ENCODE assay signal across 17 cellular contexts in the genomic region with DNA sequence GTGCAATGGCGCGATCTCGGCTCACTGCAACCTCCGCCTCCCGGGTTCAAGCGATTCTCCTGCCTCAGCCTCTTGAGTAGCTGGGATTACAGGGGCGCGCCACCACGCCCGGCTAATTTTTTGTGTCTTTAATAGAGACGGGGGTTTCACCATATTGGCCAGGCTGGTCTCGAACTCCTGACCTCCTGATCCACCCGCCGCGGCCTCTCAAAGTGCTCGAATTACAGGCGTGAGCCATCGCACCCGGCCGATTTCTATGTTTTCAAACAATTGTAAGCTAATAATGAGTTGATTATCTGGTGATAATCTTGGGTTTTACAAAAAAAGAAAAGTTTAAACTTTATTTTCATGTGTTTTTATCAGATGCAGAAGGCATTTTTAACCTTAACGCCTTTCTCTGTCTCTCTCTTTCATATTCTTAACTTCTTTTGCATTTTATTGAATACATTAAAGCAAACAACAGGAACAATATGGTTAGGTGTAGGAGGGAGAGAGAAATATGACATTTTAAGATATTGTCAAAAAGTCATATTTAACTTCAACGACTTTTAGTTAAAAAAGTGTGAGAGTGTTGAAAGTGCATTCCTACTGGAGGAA. TPM values are rescaled to one million over a fixed set of nuclear protein-coding genes. Genes with fewer than 3 reads are reported as not detected.
DNase-seq lines count a peak whose midpoint lies in the region; ATAC-seq and TF ChIP-seq lines count a peak whose summit lies in the region.
"Had no signal": no experiment of that assay in that cellular context is flagged by ENCODE, and none has a peak within 500 bp of the region (broad histone marks: within the 10 kb centered on the region; RNA-seq: fewer than 3 reads in every experiment).

No MANE protein-coding gene starts in this region.

- DNase-seq in GM23248 (no peak), ascending aorta (ENCODE audit: low spot score in 2 of 2) (no peak), prostate gland (ENCODE audit: low spot score) (no peak), NCI-H226 (no peak), brain microvascular endothelial cell (no peak)
- DNase-seq: activated CD8-positive, alpha-beta T cell treated with anti-CD3 and anti-CD28 coated beads, Interleukin-2, amount 10 ng/mL, durations not matched to agents 7 days and 5 days; activated gamma-delta T cell treated with Interleukin-2 at 50 U/mL for 16 hours; DMS53; left colon; NCI-H1105 treated with DMSO at 0.1 percent for 48 hours had no signal

- no peaks in the 10 kb centered on the region for H3K27me3 ChIP-seq in GM23248 (replicated peaks; ENCODE audit: insufficient read depth)
- no peaks in the 10 kb centered on the region for H3K27me3 ChIP-seq in ascending aorta
- H3K27me3 ChIP-seq in gastroesophageal sphincter, result no peaks in the 10 kb centered on the region
- no peaks in the 10 kb centered on the region for H3K27me3 ChIP-seq in prostate gland (replicated peaks; ENCODE audit: insufficient read depth)
- peaks cover 51% of the 10 kb centered on the region for H3K27me3 ChIP-seq in brain microvascular endothelial cell (replicated peaks)

- ATAC-seq in gastroesophageal sphincter (no peak), GM21528 (IDR thresholded peaks at IDR 0.05; ENCODE audit: low FRiP score, unreplicated experiment) (no peak)
- ATAC-seq in stimulated activated memory B cell treated with anti-CD40 and anti-IgM and Interleukin-4, amounts not matched to agents 10 μg/mL and 1 μg/mL and 100 μg/mL, for 72 hours, result no peak
- ATAC-seq: activated CD8-positive, alpha-beta T cell treated with anti-CD3 and anti-CD28 coated beads, Interleukin-2, amount 10 ng/mL, durations not matched to agents 7 days and 5 days; heart left ventricle; K562; left colon had no signal

- H3K27ac ChIP-seq in GM23248 (no peak overlapping the region), ascending aorta (peak overlapping the region in 1 of 2 donors; percentile 28), gastroesophageal sphincter (peak overlapping the region; percentile 26 to 98 (median 94)), prostate gland (peak overlapping the region; percentile 87 to 92), brain microvascular endothelial cell (no peak overlapping the region)
- H3K27ac ChIP-seq: SJSA1 had no signal

- peaks cover 6% of the 10 kb centered on the region for H3K36me3 Mint-ChIP-seq in stimulated activated memory B cell treated with anti-CD40 and anti-IgM and Interleukin-4, amounts not matched to agents 10 μg/mL and 1 μg/mL and 100 μg/mL, for 72 hours

- H3K9ac ChIP-seq in GM23248, result no peak overlapping the region

- peaks cover 96% of the 10 kb centered on the region for H3K27me3 Mint-ChIP-seq in stimulated activated memory B cell treated with anti-CD40 and anti-IgM and Interleukin-4, amounts not matched to agents 10 μg/mL and 1 μg/mL and 100 μg/mL, for 72 hours

- peaks cover 3% of the 10 kb centered on the region for H3K9me3 Mint-ChIP-seq in stimulated activated memory B cell treated with anti-CD40 and anti-IgM and Interleukin-4, amounts not matched to agents 10 μg/mL and 1 μg/mL and 100 μg/mL, for 72 hours

- no peak overlapping the region for H2AFZ ChIP-seq in GM23248

- no peak overlapping the region for H3K27ac Mint-ChIP-seq in stimulated activated memory B cell treated with anti-CD40 and anti-IgM and Interleukin-4, amounts not matched to agents 10 μg/mL and 1 μg/mL and 100 μg/mL, for 72 hours
- H3K27ac Mint-ChIP-seq: activated CD8-positive, alpha-beta T cell treated with anti-CD3 and anti-CD28 coated beads, Interleukin-2, amount 10 ng/mL, durations not matched to agents 7 days and 5 days had no signal

- no peaks in the 10 kb centered on the region for H3K9me3 ChIP-seq in GM23248 (ENCODE audit: low read depth)
- no peaks in the 10 kb centered on the region for H3K9me3 ChIP-seq in ascending aorta
- H3K9me3 ChIP-seq in gastroesophageal sphincter, result no peaks in the 10 kb centered on the region
- no peaks in the 10 kb centered on the region for H3K9me3 ChIP-seq in prostate gland
- H3K9me3 ChIP-seq: HAP-1, heart left ventricle, SJSA1 had no signal

- peaks cover 7% of the 10 kb centered on the region; the same call in 1 of the 2 replicates for H3F3A ChIP-seq in GM23248 (ENCODE audit: insufficient read depth)

- no peaks in the 10 kb centered on the region for H3K9me2 ChIP-seq in GM23248 (ENCODE audit: insufficient read depth)

- peaks cover 30% of the 10 kb centered on the region for H3K4me1 Mint-ChIP-seq in stimulated activated memory B cell treated with anti-CD40 and anti-IgM and Interleukin-4, amounts not matched to agents 10 μg/mL and 1 μg/mL and 100 μg/mL, for 72 hours

- TF ChIP-seq EP300 in gastroesophageal sphincter (IDR thresholded peaks at IDR 0.05), result no peak

- H3K4me1 ChIP-seq in GM23248 (ENCODE audit: insufficient read depth), result no peaks in the 10 kb centered on the region
- H3K4me1 ChIP-seq in ascending aorta, result peaks cover 0 to 3% of the 10 kb centered on the region in 2 donors
- H3K4me1 ChIP-seq in gastroesophageal sphincter, result peaks cover 0 to 19% (median 0%) of the 10 kb centered on the region in 3 donors
- H3K4me1 ChIP-seq in prostate gland (replicated peaks), result no peaks in the 10 kb centered on the region
- H3K4me1 ChIP-seq: SJSA1 had no signal

- intact Hi-C loops in ascending aorta (cut with DNase I), result loop anchor here (10.0 kb wide), 2 partner anchors 749 to 1349 kb away; no protein-coding TSS in a partner anchor
- intact Hi-C loops in prostate gland (cut with DNase I), result loop anchor here (5.0 to 10.0 kb wide), 5 partner anchors 499 to 1799 kb away; no protein-coding TSS in a partner anchor

- WGBS in GM23248 (ENCODE audit: low coverage in 1 of 2, low lambda C conversion rate in 2 of 2, missing lambda C conversion rate in 2 of 2), 2 experiments, result 95 to 97% methylated on average over 19 to 22 of the region's 22 CpGs
- WGBS in gastroesophageal sphincter (ENCODE audit: low coverage in 1 of 2), 2 donors, result 9 to 50% methylated on average over 11 to 19 of the region's 22 CpGs
- WGBS in prostate gland, result 11% methylated on average over 22 of the region's 22 CpGs

- in situ Hi-C loops in GM23248 (cut with MboI) (loop anchor here (25.0 kb wide), 2 partner anchors 216 to 1816 kb away; no protein-coding TSS in a partner anchor), brain microvascular endothelial cell (cut with HindIII; ENCODE audit: low pct_ligation_motif_present, low sequenced_read_pairs) (loop anchor here (10.0 to 25.0 kb wide), 2 partner anchors 219 to 1566 kb away; partner anchors contain the start of gene DPH6)

- no peak overlapping the region for H3K4me3 Mint-ChIP-seq in stimulated activated memory B cell treated with anti-CD40 and anti-IgM and Interleukin-4, amounts not matched to agents 10 μg/mL and 1 μg/mL and 100 μg/mL, for 72 hours
- H3K4me3 Mint-ChIP-seq: activated CD8-positive, alpha-beta T cell treated with anti-CD3 and anti-CD28 coated beads, Interleukin-2, amount 10 ng/mL, durations not matched to agents 7 days and 5 days had no signal

- no peaks in the 10 kb centered on the region for H4K20me1 ChIP-seq in GM23248 (ENCODE audit: insufficient read depth)

- TF ChIP-seq CTCF in ascending aorta (IDR thresholded peaks at IDR 0.05), result no peak
- TF ChIP-seq CTCF in gastroesophageal sphincter (IDR thresholded peaks at IDR 0.05), result no peak
- TF ChIP-seq CTCF in prostate gland (IDR thresholded peaks at IDR 0.05), result no peak
- TF ChIP-seq CTCF in brain microvascular endothelial cell (IDR thresholded peaks at IDR 0.05; ENCODE audit: low read depth, low read length, missing control alignments), result no peak

- H3K4me3 ChIP-seq in GM23248 (peak overlapping the region; percentile 95), ascending aorta (peak overlapping the region; percentile 66 to 81), gastroesophageal sphincter (peak overlapping the region; percentile 2 to 85), prostate gland (peak overlapping the region; percentile 57 to 65), brain microvascular endothelial cell (ENCODE audit: low read depth, low read length) (no peak overlapping the region)

- H3K79me2 ChIP-seq in GM23248 (ENCODE audit: insufficient read depth), result peaks cover 59% of the 10 kb centered on the region

- peak overlapping the region; percentile 88 for H3K4me2 ChIP-seq in GM23248 (ENCODE audit: unreplicated experiment)

- H3K36me3 ChIP-seq in GM23248 (ENCODE audit: low read depth) (no peaks in the 10 kb centered on the region), ascending aorta (no peaks in the 10 kb centered on the region), gastroesophageal sphincter (no peaks in the 10 kb centered on the region), prostate gland (no peaks in the 10 kb centered on the region), brain microvascular endothelial cell (replicated peaks) (no peaks in the 10 kb centered on the region)
- H3K36me3 ChIP-seq: HAP-1, heart left ventricle, SJSA1 had no signal

- TF ChIP-seq POLR2A in gastroesophageal sphincter (IDR thresholded peaks at IDR 0.05), result no peak
- no peak for TF ChIP-seq POLR2A in prostate gland (IDR thresholded peaks at IDR 0.05)

RNA-seq across cellular contexts. Expression of gene MEIS2, which starts 3.2 kb away (rescaled TPM):
- 23.7 and 29.3 TPM in 2 replicates for total RNA-seq in GM23248 (2014; rRNA removed; shearing (Covaris generic))
- 24.1 and 26.2 TPM in 2 replicates for polyA plus RNA-seq in GM23248 (2016; fragmentation: Nextera tagmentation; extraction: Ambion mirVana)
- total RNA-seq in ascending aorta (11.5 TPM), gastroesophageal sphincter (100 to 1,000 TPM in 1 of 4 donors, 10 to 100 TPM in 3; 43.1 to 108 (median 85.7) TPM), prostate gland (10 to 100 TPM; 53.4 to 73.2 TPM)
- total RNA-seq: activated CD8-positive, alpha-beta T cell treated with anti-CD3 and anti-CD28 coated beads, Interleukin-2, amount 10 ng/mL, durations not matched to agents 7 days and 5 days had no signal

Comparison
In these comparisons a context has a peak if more than half of its experiments do, and no peak if none do; other contexts are left out.
1. H3K27ac ChIP-seq: peak in gastroesophageal sphincter (4 of 4) and prostate gland (2 of 2); none in GM23248 (single experiment) and brain microvascular endothelial cell (single experiment).